In the genomic region with DNA sequence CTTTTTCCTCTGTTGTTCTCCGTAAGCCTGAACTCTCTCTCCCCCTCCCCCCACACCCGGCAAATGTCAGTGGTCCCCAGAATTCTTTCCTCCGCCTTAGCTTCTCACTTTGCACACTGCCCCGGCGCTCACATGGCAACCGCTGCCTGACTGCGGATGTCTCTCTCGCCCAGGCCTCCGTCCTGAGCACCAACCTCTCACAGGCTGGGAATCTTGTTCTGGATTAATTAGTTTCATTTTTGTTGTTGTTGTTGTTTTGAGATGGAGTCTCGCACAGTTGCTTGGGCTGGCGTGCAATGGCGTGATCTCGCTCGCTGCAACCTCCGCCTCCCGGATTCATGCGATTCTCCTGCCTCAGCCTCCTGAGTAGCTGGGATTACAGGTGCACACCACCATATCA, we compare ENCODE assay signal across 29 cellular contexts. TPM values are rescaled to one million over a fixed set of nuclear protein-coding genes. Genes with fewer than 3 reads are reported as not detected.
"Had no signal": no experiment of that assay in that cellular context is flagged by ENCODE, and none has a peak within 500 bp of the region (broad histone marks: within the 10 kb centered on the region; RNA-seq: fewer than 3 reads in every experiment).

No MANE protein-coding gene starts in this region.

- H3K4me3 ChIP-seq: cardiac muscle cell, K562, SJSA1 had no signal

- H3K9me3 ChIP-seq: SJSA1 had no signal

- H3K36me3 ChIP-seq: brain microvascular endothelial cell, cardiac muscle cell, SJSA1 had no signal

- H3K27ac ChIP-seq: brain microvascular endothelial cell, cardiac muscle cell, SJSA1 had no signal

- H3K27me3 ChIP-seq: brain microvascular endothelial cell, SJSA1 had no signal

- ATAC-seq: activated CD8-positive, alpha-beta memory T cell treated with anti-CD3 and anti-CD28 coated beads, Interleukin-2, amount 10 ng/mL, durations not matched to agents 7 days and 5 days; activated T-cell treated with anti-CD3 and anti-CD28 coated beads, Interleukin-2, amount 50 U/mL, for 4 hours; K562; Panc1; SK-N-SH treated with all-trans-retinoic acid at 6 μM for 48 hours; WTC11 had no signal

- DNase-seq: activated CD4-positive, alpha-beta T cell treated with anti-CD3 and anti-CD28 coated beads for 48 hours; activated CD4-positive, alpha-beta T cell treated with anti-CD3 and anti-CD28 coated beads, Interleukin-2, amount 50 U/mL, for 4 hours; activated CD4-positive, CD25-positive, alpha-beta regulatory T cell treated with anti-CD3 and anti-CD28 coated beads, Interleukin-2, amount 50 U/mL, for 72 hours; activated CD8-positive, alpha-beta memory T cell treated with anti-CD3 and anti-CD28 coated beads, Interleukin-2, amount 10 ng/mL, durations not matched to agents 7 days and 5 days; activated effector memory CD4-positive, alpha-beta T cell treated with anti-CD3 and anti-CD28 coated beads, Interleukin-2, amount 50 U/mL, for 16 hours; activated naive CD4-positive, alpha-beta T cell treated with Interleukin-2 at 50 U/mL for 16 hours; activated naive CD8-positive, alpha-beta T cell treated with anti-CD3 and anti-CD28 coated beads for 36 hours; activated T-cell treated with anti-CD3 and anti-CD28 coated beads, Interleukin-2, amount 50 U/mL, for 4 hours; brain microvascular endothelial cell; Kasumi-1; NCI-H1092; NCI-H1417; NCI-H1930; NCI-H2171; NCI-H226; NCI-H526 treated with DMSO at 0.1 percent for 48 hours; NCI-H82; RPMI8226; SHP77; SW 1271 had no signal

- H3K4me1 ChIP-seq: SJSA1 had no signal

- FAIRE-seq: K562 had no signal

RNA-seq across cellular contexts. Expression of a gene that starts 45.0 kb away (rescaled TPM):
- total RNA-seq: activated CD8-positive, alpha-beta memory T cell treated with anti-CD3 and anti-CD28 coated beads, Interleukin-2, amount 10 ng/mL, durations not matched to agents 7 days and 5 days; activated naive CD8-positive, alpha-beta T cell treated with anti-CD3 and anti-CD28 coated beads for 36 hours; NCI-H460; OCI-LY7; SJSA1; T-helper 1 cell treated with Interleukin-12 subunit alpha and Interleukin-12 subunit beta and Interleukin-4 antibody, amounts not matched to agents 30 ng/mL and 1 ng/mL, for 36 hours had no signal
- polyA plus RNA-seq: K562 had no signal
